ENCODE assay signal across 35 cellular contexts in genomic region chr21:42429856-42430255, GRCh38. TPM values are rescaled to one million over a fixed set of nuclear protein-coding genes. Genes with fewer than 3 reads are reported as not detected.
DNase-seq lines count a peak whose midpoint lies in the region; ATAC-seq, FAIRE-seq and TF ChIP-seq lines count a peak whose summit lies in the region.
"Had no signal": no experiment of that assay in that cellular context is flagged by ENCODE, and none has a peak within 500 bp of the region (broad histone marks: within the 10 kb centered on the region; RNA-seq: fewer than 3 reads in every experiment).

No MANE protein-coding gene starts in this region.

- SMC1A ChIA-PET in GM12878 (lab: Charles Lee; ENCODE audit: uncharacterized antibody, unreplicated experiment) = no interaction called here

- no peak overlapping the region for H2AFZ ChIP-seq in GM12878 (ENCODE audit: control insufficient read depth, low read depth, low read length)

- H3K9me3 ChIP-seq in cardiac muscle cell (ENCODE audit: low read depth) (no peaks in the 10 kb centered on the region), GM12878 (replicated peaks; ENCODE audit: control insufficient read depth, insufficient read depth, low read length) (peaks cover 6% of the 10 kb centered on the region), kidney (ENCODE audit: control insufficient read depth in 1 of 2, low read length in 2 of 2) (peaks cover 5 to 12% of the 10 kb centered on the region in 2 donors), SJCRH30 (replicated peaks) (peaks cover 8% of the 10 kb centered on the region)
- H3K9me3 ChIP-seq: mucosa of descending colon, pancreas had no signal

- no TSS peak for BruUV-seq in GM12878 (replicated peaks; lab: Mats Ljungman, UMichigan)

- POLR2A ChIA-PET in GM12878 (lab: Charles Lee) = interaction anchor here (0.6 to 3.1 kb wide), 3 partner anchors 9 to 13 kb away, joined by 3 to 15 read pairs (median 3); no protein-coding TSS in a partner anchor

- in situ Hi-C loops in GM12878 (cut with MboI) = no loop called here

- TF ChIP-seq EP300 in GM12878 (IDR thresholded peaks at IDR 0.05; ENCODE audit: borderline replicate concordance in 1 of 2, control insufficient read depth in 1 of 2, low read depth in 2 of 2, low read length in 2 of 2) = no peak

- H3K79me2 ChIP-seq in GM12878 (ENCODE audit: control insufficient read depth, insufficient read depth, low read length) = no peaks in the 10 kb centered on the region

- intact Hi-C loops in cardiac septum (cut with DNase I) (no loop called here), GM12878 (cut with micrococcal nuclease; ENCODE audit: unreplicated experiment) (no loop called here), kidney (cut with DNase I) (no loop called here)

- no peak overlapping the region for H3K9ac ChIP-seq in GM12878 (ENCODE audit: control insufficient read depth, insufficient read depth, low read length)
- H3K9ac ChIP-seq in kidney (ENCODE audit: low read length in 2 of 2) = no peak overlapping the region

- H3K27me3 ChIP-seq in cardiac muscle cell (peaks cover 4% of the 10 kb centered on the region), GM12878 (replicated peaks in 1 of 2; ENCODE audit: control insufficient read depth in 2 of 2, insufficient read depth in 2 of 2, low read length in 1 of 2) (no peaks in the 10 kb centered on the region), SJCRH30 (no peaks in the 10 kb centered on the region)
- H3K27me3 ChIP-seq: colonic mucosa, pancreas had no signal

- RAD21 ChIA-PET in GM12878 (lab: Charles Lee; ENCODE audit: unreplicated experiment) = interaction anchor here (0.6 to 1.4 kb wide), 2 partner anchors 9 to 30 kb away, joined by 3 to 5 read pairs; no protein-coding TSS in a partner anchor

- TF ChIP-seq CTCF in cardiac muscle cell (IDR thresholded peaks at IDR 0.05; ENCODE audit: low read depth, low read length) = no peak
- no peak for TF ChIP-seq CTCF in GM12878 (IDR thresholded peaks at IDR 0.05 in 2 of 3, conservative IDR thresholded peaks at IDR 0.05 in 1 of 3; ENCODE audit: control insufficient read depth in 2 of 3, extremely low read depth in 1 of 3, insufficient read depth in 1 of 3, low read depth in 3 of 3, low read length in 3 of 3)
- TF ChIP-seq CTCF in kidney (IDR thresholded peaks at IDR 0.05; ENCODE audit: borderline replicate concordance, extremely low read depth, insufficient read depth) = no peak

- CTCF ChIA-PET in GM12878 (lab: Yijun Ruan, JAX) = interaction anchor here (0.8 kb wide), 1 partner anchor 284 kb away, joined by 6 read pairs; no protein-coding TSS in a partner anchor

- DNase-seq in cardiac muscle cell (ENCODE audit: low read depth in 1 of 2, low spot score in 1 of 2) (peak; percentile 5 to 66), cardiac septum (ENCODE audit: low spot score) (no peak), GM12878 (ENCODE audit: low read depth, low spot score) (no peak), kidney (peak; percentile 59), SJCRH30 (no peak), SW 1271 (lab: John Stamatoyannopoulos, UW) (no peak), SK-N-DZ (ENCODE audit: low spot score) (no peak), GM12892 (ENCODE audit: insufficient read length) (no peak)
- DNase-seq: activated CD4-positive, alpha-beta T cell treated with anti-CD3 and anti-CD28 coated beads for 48 hours; activated effector memory CD4-positive, alpha-beta T cell treated with Interleukin-2 at 50 U/mL for 16 hours; activated naive CD8-positive, alpha-beta T cell treated with anti-CD3 and anti-CD28 coated beads for 36 hours; AML-193; aorta; CD4-positive, alpha-beta T cell; colonic mucosa; DMS79 treated with DMSO at 0.1 percent for 48 hours; effector memory CD4-positive, alpha-beta T cell; GF-D8; head of caudate nucleus; HFFc6; NCI-H1048; NCI-H1694; stimulated activated CD4-positive, alpha-beta T cell treated with anti-CD3 and anti-CD28 coated beads, Interleukin-12 subunit alpha, Interleukin-12 subunit beta, amount 100 ng/mL, for 4 hours; stimulated activated CD4-positive, alpha-beta T cell treated with anti-CD3 and anti-CD28 coated beads, Interleukin-2, amount 100 ng/mL, for 48 hours; stimulated activated naive CD8-positive, alpha-beta T cell treated with anti-CD3 and anti-CD28 coated beads, Interleukin-15, amount 100 ng/mL, for 72 hours had no signal

- no peaks in the 10 kb centered on the region for H3K4me1 ChIP-seq in cardiac muscle cell (ENCODE audit: low read depth)
- peaks cover 22% of the 10 kb centered on the region for H3K4me1 ChIP-seq in GM12878 (ENCODE audit: control insufficient read depth, insufficient read depth, low read length)
- no peaks in the 10 kb centered on the region for H3K4me1 ChIP-seq in kidney (ENCODE audit: control insufficient read depth in 1 of 2, insufficient read depth in 1 of 2, low read depth in 1 of 2, low read length in 2 of 2)
- no peaks in the 10 kb centered on the region for H3K4me1 ChIP-seq in SJCRH30
- H3K4me1 ChIP-seq: colonic mucosa, pancreas had no signal

- WGBS in GM12878 (ENCODE audit: insufficient coverage, insufficient replicate concordance, low lambda C conversion rate, missing lambda C conversion rate) = 47% methylated on average over 9 of the region's 9 CpGs

- H4K20me1 ChIP-seq in GM12878 (ENCODE audit: control insufficient read depth, insufficient read depth) = no peaks in the 10 kb centered on the region

- FAIRE-seq in GM12878 (lab: Jason Lieb, UNC) = no peak
- FAIRE-seq in kidney (lab: Jason Lieb, UNC) = no peak
- no peak for FAIRE-seq in GM12892 (lab: Jason Lieb, UNC)
- FAIRE-seq: pancreas, urothelium cell line had no signal

- H3K4me3 ChIP-seq in cardiac muscle cell (no peak overlapping the region), GM12878 (no peak overlapping the region), kidney (ENCODE audit: low read length in 2 of 2) (no peak overlapping the region), SJCRH30 (no peak overlapping the region)
- H3K4me3 ChIP-seq: colonic mucosa, lung, mucosa of descending colon, pancreas, thoracic aorta had no signal

- no peak overlapping the region for H3K27ac ChIP-seq in cardiac muscle cell
- no peak overlapping the region for H3K27ac ChIP-seq in GM12878 (ENCODE audit: control insufficient read depth, insufficient read depth)
- no peak overlapping the region for H3K27ac ChIP-seq in kidney (ENCODE audit: low read depth in 2 of 2, low read length in 2 of 2)
- no peak overlapping the region for H3K27ac ChIP-seq in SJCRH30
- H3K27ac ChIP-seq: colonic mucosa, pancreas, thoracic aorta, VCaP had no signal

- no peak for ATAC-seq in GM12878
- ATAC-seq: mucosa of descending colon; natural killer cell treated with Interleukin-12 subunit alpha and Interleukin-12 subunit beta and Interleukin-15 and Interleukin-18, amount 100 ng/mL, for 72 hours; pancreas; SK-N-SH treated with all-trans-retinoic acid at 6 μM for 48 hours; stimulated activated naive CD8-positive, alpha-beta T cell treated with anti-CD3 and anti-CD28 coated beads, Interleukin-15, amount 100 ng/mL, for 72 hours had no signal

- no peak for TF ChIP-seq POLR2A in GM12878 (IDR thresholded peaks at IDR 0.05; ENCODE audit: low read depth, low read length)
- no peak for TF ChIP-seq POLR2A in GM12892 (IDR thresholded peaks at IDR 0.05; ENCODE audit: low read depth, low read length)

- H3K36me3 ChIP-seq in cardiac muscle cell (no peaks in the 10 kb centered on the region), GM12878 (ENCODE audit: control insufficient read depth in 2 of 2, insufficient read depth in 2 of 2, low read length in 1 of 2) (no peaks in the 10 kb centered on the region), kidney (ENCODE audit: control insufficient read depth in 1 of 2, insufficient read depth in 2 of 2, low read length in 2 of 2) (no peaks in the 10 kb centered on the region), SJCRH30 (no peaks in the 10 kb centered on the region)
- H3K36me3 ChIP-seq: colonic mucosa, pancreas, thoracic aorta had no signal

- TF ChIP-seq RAD21 in GM12878 (IDR thresholded peaks at IDR 0.05; ENCODE audit: insufficient read depth, low read depth, low read length) = no peak

- H3K4me2 ChIP-seq in GM12878 (ENCODE audit: control insufficient read depth, insufficient read depth) = no peak overlapping the region

RNA-seq across cellular contexts. Expression of gene UBASH3A, which starts 26.2 kb away (rescaled TPM):
- total RNA-seq in cardiac muscle cell = not detected in 2 replicates
- polyA plus RNA-seq in cardiac muscle cell = not detected in 2 replicates
- total RNA-seq in cardiac septum = not detected
- total RNA-seq in GM12878 (2013; cell fraction: nucleolus; rRNA removed) = 1.8 and 1.9 TPM in 2 replicates
- total RNA-seq in GM12878 (2014; rRNA removed) = 0.05 and 0.17 TPM in 2 replicates
- total RNA-seq in GM12878 (2014; rRNA removed; fragmentation: Illumina TruSeq; extraction: Trizol) = 0.05 and 0.13 TPM in 2 replicates
- total RNA-seq in GM12878 (2021) = 0.27 and 0.28 TPM in 2 replicates
- 0.16 TPM for polyA plus RNA-seq in GM12878 (2011; ENCODE audit: low read depth)
- polyA plus RNA-seq in GM12878 (2011; rRNA removed) = 0.16 and 0.33 TPM in 2 replicates
- 0.36 and 0.57 TPM in 2 replicates for polyA plus RNA-seq in GM12878 (2011; cell fraction: cytosol; rRNA removed)
- 1.8 and 2.2 TPM in 2 replicates for polyA plus RNA-seq in GM12878 (2011; cell fraction: nucleus; rRNA removed)
- polyA plus RNA-seq in GM12878 (2012) = 0.26 and 0.59 TPM in 2 replicates
- 0.17 and 0.21 TPM in 2 replicates for polyA plus RNA-seq in GM12878 (2014; fragmentation: Illumina TruSeq; extraction: Trizol)
- polyA plus RNA-seq in GM12878 (2014; fragmentation: Nextera tagmentation; extraction: Ambion mirVana) = under 1 TPM in 1 of 2 experiments, not detected in 1; 0.04 TPM
- 0.20 and 0.23 TPM in 2 replicates for polyA plus RNA-seq in GM12878 (2014; rRNA removed)
- polyA plus RNA-seq in GM12878 (2016; fragmentation: Nextera tagmentation; extraction: Ambion mirVana) = under 1 TPM; 0.26 to 0.39 TPM
- polyA minus RNA-seq in GM12878 (2011; rRNA and poly(A)+ RNA removed) = 0.72 TPM in 1 of 2 replicates, not detected in the other
- 0.73 TPM in 1 of 2 replicates, not detected in the other for polyA minus RNA-seq in GM12878 (2011; cell fraction: cytosol; rRNA and poly(A)+ RNA removed)
- polyA minus RNA-seq in GM12878 (2011; cell fraction: nucleus; rRNA and poly(A)+ RNA removed) = 0.73 and 0.86 TPM in 2 replicates
- total RNA-seq in kidney = 2.7 TPM
- not detected for polyA plus RNA-seq in kidney (ENCODE audit: insufficient read depth, low read depth, low replicate concordance)
- total RNA-seq in SJCRH30 (2014; rRNA removed; shearing (Covaris generic)) = not detected in 2 replicates
- polyA plus RNA-seq in SK-N-DZ (2014; cell fraction: cytosol; rRNA removed) = not detected in 2 replicates
- polyA plus RNA-seq in SK-N-DZ (2014; cell fraction: nucleus; rRNA removed) = not detected in 2 replicates
- polyA plus RNA-seq in GM12892 (2012; ENCODE audit: missing spikeins) = 0.13 TPM
- total RNA-seq: A673, HFFc6 had no signal

RNA-seq across cellular contexts. Expression of gene TMPRSS3, which starts 34.0 kb away (rescaled TPM):
- 0.25 TPM in 1 of 2 replicates, not detected in the other for total RNA-seq in cardiac muscle cell
- not detected in 2 replicates for polyA plus RNA-seq in cardiac muscle cell
- total RNA-seq in cardiac septum = not detected
- 4.1 and 4.2 TPM in 2 replicates for total RNA-seq in GM12878 (2013; cell fraction: nucleolus; rRNA removed)
- total RNA-seq in GM12878 (2014; rRNA removed) = 0.65 and 1.4 TPM in 2 replicates
- total RNA-seq in GM12878 (2014; rRNA removed; fragmentation: Illumina TruSeq; extraction: Trizol) = 0.63 and 0.83 TPM in 2 replicates
- 0.90 and 1.2 TPM in 2 replicates for total RNA-seq in GM12878 (2021)
- 13.4 TPM for polyA plus RNA-seq in GM12878 (2011; ENCODE audit: low read depth)
- not detected in 2 replicates for polyA plus RNA-seq in GM12878 (2011; rRNA removed)
- 0.03 TPM in 1 of 2 replicates, not detected in the other for polyA plus RNA-seq in GM12878 (2011; cell fraction: cytosol; rRNA removed)
- 0.13 TPM in 1 of 2 replicates, not detected in the other for polyA plus RNA-seq in GM12878 (2011; cell fraction: nucleus; rRNA removed)
- polyA plus RNA-seq in GM12878 (2012) = 16.4 and 22.8 TPM in 2 replicates
- 0.17 and 0.51 TPM in 2 replicates for polyA plus RNA-seq in GM12878 (2014; fragmentation: Illumina TruSeq; extraction: Trizol)
- 1 to 10 TPM in 1 of 2 experiments, under 1 TPM in 1; 0.82 to 1.5 TPM for polyA plus RNA-seq in GM12878 (2014; fragmentation: Nextera tagmentation; extraction: Ambion mirVana)
- polyA plus RNA-seq in GM12878 (2014; rRNA removed) = 0.51 and 1.3 TPM in 2 replicates
- polyA plus RNA-seq in GM12878 (2016; fragmentation: Nextera tagmentation; extraction: Ambion mirVana) = under 1 TPM; 0.56 to 0.59 TPM
- 0.10 TPM in 1 of 2 replicates, not detected in the other for polyA minus RNA-seq in GM12878 (2011; rRNA and poly(A)+ RNA removed)
- 1.6 TPM in 1 of 2 replicates, not detected in the other for polyA minus RNA-seq in GM12878 (2011; cell fraction: cytosol; rRNA and poly(A)+ RNA removed)
- not detected in 2 replicates for polyA minus RNA-seq in GM12878 (2011; cell fraction: nucleus; rRNA and poly(A)+ RNA removed)
- 15.4 TPM for total RNA-seq in kidney
- polyA plus RNA-seq in kidney (ENCODE audit: insufficient read depth, low read depth, low replicate concordance) = 3.0 TPM
- total RNA-seq in SJCRH30 (2014; rRNA removed; shearing (Covaris generic)) = not detected in 2 replicates
- polyA plus RNA-seq in SK-N-DZ (2014; cell fraction: cytosol; rRNA removed) = 0.12 TPM in 1 of 2 replicates, not detected in the other
- polyA plus RNA-seq in SK-N-DZ (2014; cell fraction: nucleus; rRNA removed) = not detected in 2 replicates
- polyA plus RNA-seq in GM12892 (2012; ENCODE audit: missing spikeins) = 7.2 TPM
- total RNA-seq: A673, HFFc6, thoracic aorta had no signal
- polyA plus RNA-seq: IgD-negative memory B cell had no signal

Comparison
In these comparisons a context has a peak if more than half of its experiments do, and no peak if none do; other contexts are left out.
1. DNase-seq: peak in cardiac muscle cell (2 of 2) and kidney (single experiment); none in cardiac septum (single experiment), GM12878 (single experiment), SJCRH30 (0 of 2), SW 1271 (0 of 2), SK-N-DZ (single experiment) and GM12892 (single experiment).